In the genomic region with DNA sequence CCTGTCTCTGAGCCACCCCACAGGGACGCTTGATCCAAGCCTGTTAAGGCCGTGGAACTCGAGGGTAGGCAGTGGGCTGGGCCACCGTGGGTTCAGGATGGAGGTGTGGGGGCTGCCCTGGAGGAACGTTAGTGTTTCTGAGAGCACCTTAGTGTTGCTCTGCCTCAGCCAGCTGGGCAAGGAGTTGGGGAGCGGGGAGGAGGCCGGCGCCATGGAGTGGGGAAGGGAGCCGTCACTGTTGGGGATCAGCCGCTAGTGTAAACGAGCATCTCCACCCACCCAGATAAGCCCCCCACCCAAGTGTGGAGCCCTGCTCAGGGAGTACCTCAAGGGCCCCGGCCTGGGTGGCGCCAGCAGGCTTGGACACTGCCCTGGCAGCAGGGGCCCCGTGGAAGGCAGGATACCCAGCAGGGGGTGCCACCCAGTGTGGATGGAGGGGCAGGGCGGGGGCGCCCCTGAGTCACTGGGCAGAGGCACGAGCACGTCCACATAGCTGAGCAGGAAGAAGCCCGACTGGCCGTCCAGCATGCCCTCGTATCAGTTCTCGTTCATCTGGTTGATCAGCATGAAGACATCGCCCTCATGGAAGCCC, we compare ENCODE assay signal across 12 cellular contexts.
"Had no signal": no experiment of that assay in that cellular context is flagged by ENCODE, and none has a peak within 500 bp of the region (broad histone marks: within the 10 kb centered on the region; RNA-seq: fewer than 3 reads in every experiment).

No MANE protein-coding gene starts in this region.

- DNase-seq: activated CD4-positive, alpha-beta T cell treated with anti-CD3 and anti-CD28 coated beads, Interleukin-2, amount 50 U/mL, for 1 hour; activated CD8-positive, alpha-beta memory T cell treated with anti-CD3 and anti-CD28 coated beads for 24 hours; activated naive CD4-positive, alpha-beta T cell treated with Interleukin-2 at 50 U/mL for 16 hours; midbrain; stimulated activated CD4-positive, alpha-beta T cell treated with anti-CD3 and anti-CD28 coated beads, Interleukin-1b, Interleukin-23, amount 100 ng/mL, for 48 hours; T-helper 1 cell; T1000; uterus had no signal

- H3K27me3 Mint-ChIP-seq: activated T-helper 17 cell treated with anti-CD3 and anti-CD28 coated beads, Interleukin-2, amount 50 U/mL, for 72 hours had no signal

- H3K4me1 ChIP-seq: uterus had no signal

- H3K27ac Mint-ChIP-seq: activated T-helper 17 cell treated with anti-CD3 and anti-CD28 coated beads, Interleukin-2, amount 50 U/mL, for 72 hours had no signal

- H3K9me3 ChIP-seq: esophagus muscularis mucosa, uterus had no signal

- H3K9me3 Mint-ChIP-seq: activated T-helper 17 cell treated with anti-CD3 and anti-CD28 coated beads, Interleukin-2, amount 50 U/mL, for 72 hours; neural crest cell had no signal

- H3K4me3 ChIP-seq: esophagus muscularis mucosa, uterus had no signal

- ATAC-seq: activated CD4-positive, CD25-positive, alpha-beta regulatory T cell treated with anti-CD3 and anti-CD28 coated beads, Interleukin-2, amount 50 U/mL, for 24 hours; activated T-helper 17 cell treated with anti-CD3 and anti-CD28 coated beads, Interleukin-2, amount 50 U/mL, for 72 hours had no signal

- H3K27me3 ChIP-seq: esophagus muscularis mucosa, uterus had no signal

- H3K4me3 Mint-ChIP-seq: activated T-helper 17 cell treated with anti-CD3 and anti-CD28 coated beads, Interleukin-2, amount 50 U/mL, for 72 hours; neural crest cell had no signal

- H3K4me1 Mint-ChIP-seq: activated T-helper 17 cell treated with anti-CD3 and anti-CD28 coated beads, Interleukin-2, amount 50 U/mL, for 72 hours; neural crest cell had no signal

- H3K27ac ChIP-seq: esophagus muscularis mucosa, uterus had no signal

- H3K36me3 ChIP-seq: uterus had no signal
